ENCODE assay signal across 10 cellular contexts in genomic region chr12:110733089-110733715, GRCh38. TPM values are rescaled to one million over a fixed set of nuclear protein-coding genes. Genes with fewer than 3 reads are reported as not detected.
DNase-seq lines count a peak whose midpoint lies in the region; ATAC-seq and TF ChIP-seq lines count a peak whose summit lies in the region.
"Had no signal": no experiment of that assay in that cellular context is flagged by ENCODE, and none has a peak within 500 bp of the region (broad histone marks: within the 10 kb centered on the region; RNA-seq: fewer than 3 reads in every experiment).

No MANE protein-coding gene starts in this region.

- H3K36me3 Mint-ChIP-seq in activated naive CD4-positive, alpha-beta T cell treated with anti-CD3 and anti-CD28 coated beads, Interleukin-2, amount 50 U/mL, for 72 hours: peaks cover 0 to 59% of the 10 kb centered on the region in 2 donors
- peaks cover 79% of the 10 kb centered on the region for H3K36me3 Mint-ChIP-seq in activated B cell treated with CpG ODN at 0.5 μM for 24 hours (ENCODE audit: low read depth)

- peaks cover 72% of the 10 kb centered on the region for H3K4me1 Mint-ChIP-seq in activated B cell treated with CpG ODN at 0.5 μM for 24 hours

- no peaks in the 10 kb centered on the region for H3K9me3 Mint-ChIP-seq in activated naive CD4-positive, alpha-beta T cell treated with anti-CD3 and anti-CD28 coated beads, Interleukin-2, amount 50 U/mL, for 72 hours
- H3K9me3 Mint-ChIP-seq in activated B cell treated with CpG ODN at 0.5 μM for 24 hours: no peaks in the 10 kb centered on the region

- no peaks in the 10 kb centered on the region for H3K27me3 Mint-ChIP-seq in activated B cell treated with CpG ODN at 0.5 μM for 24 hours

- POLR2A ChIA-PET in activated B cell treated with CpG ODN at 0.5 μM for 24 hours (lab: Charles Lee): interaction anchor here (0.9 kb wide), 1 partner anchor 15 kb away, joined by 3 read pairs; no protein-coding TSS in a partner anchor

- H3K27ac Mint-ChIP-seq in activated naive CD4-positive, alpha-beta T cell treated with anti-CD3 and anti-CD28 coated beads, Interleukin-2, amount 50 U/mL, for 72 hours: peak overlapping the region; percentile 53 to 73
- peak overlapping the region; percentile 30 for H3K27ac Mint-ChIP-seq in activated B cell treated with CpG ODN at 0.5 μM for 24 hours

- ATAC-seq in activated naive CD4-positive, alpha-beta T cell treated with anti-CD3 and anti-CD28 coated beads, Interleukin-2, amount 50 U/mL, for 72 hours: no peak
- ATAC-seq in activated B cell treated with CpG ODN at 0.5 μM for 24 hours (ENCODE audit: low read depth): no peak

- H3K27me3 ChIP-seq in subcutaneous abdominal adipose tissue (ENCODE audit: control insufficient read depth in 5 of 5, insufficient read depth in 4 of 5, low read length in 5 of 5) (no peaks in the 10 kb centered on the region), colonic mucosa (no peaks in the 10 kb centered on the region)

- H3K27ac ChIP-seq in subcutaneous abdominal adipose tissue (ENCODE audit: low read depth, low read length): peak overlapping the region; percentile 29
- H3K27ac ChIP-seq in colonic mucosa: no peak overlapping the region
- H3K27ac ChIP-seq: prostate gland had no signal

- DNase-seq in activated naive CD4-positive, alpha-beta T cell treated with anti-CD3 and anti-CD28 coated beads, Interleukin-2, amount 50 U/mL, for 72 hours (ENCODE audit: low spot score in 2 of 2): no peak
- DNase-seq in activated naive CD4-positive, alpha-beta T cell treated with anti-CD3 and anti-CD28 coated beads, Interleukin-2, amount 50 U/mL, for 16 hours: no peak
- no peak for DNase-seq in activated B cell treated with CpG ODN at 0.5 μM for 24 hours
- peak; percentile 78 for DNase-seq in iris pigment epithelial cell (ENCODE audit: low read depth)
- DNase-seq in NCI-H526 treated with DMSO at 0.1 percent for 48 hours (lab: John Stamatoyannopoulos, UW): no peak
- no peak for DNase-seq in colonic mucosa
- DNase-seq in effector CD4-positive, alpha-beta T cell: no peak
- DNase-seq: NCI-H69 had no signal

- H3K9me3 ChIP-seq in subcutaneous abdominal adipose tissue (ENCODE audit: control insufficient read depth in 5 of 5, low read length in 5 of 5): no peaks in the 10 kb centered on the region
- H3K9me3 ChIP-seq in colonic mucosa: no peaks in the 10 kb centered on the region
- H3K9me3 ChIP-seq: prostate gland had no signal

- peak overlapping the region in 1 of 5 donors; percentile 6 for H3K4me3 ChIP-seq in subcutaneous abdominal adipose tissue (ENCODE audit: low read depth in 1 of 5, low read length in 5 of 5)
- H3K4me3 ChIP-seq in colonic mucosa: no peak overlapping the region
- H3K4me3 ChIP-seq: prostate gland had no signal

- H3K9ac ChIP-seq in subcutaneous abdominal adipose tissue (ENCODE audit: low read length in 5 of 5) (peak overlapping the region in 2 of 5 donors; percentile 20 to 43), colonic mucosa (ENCODE audit: low read depth in 2 of 2, low read length in 2 of 2) (no peak overlapping the region)

- intact Hi-C loops in activated B cell treated with CpG ODN at 0.5 μM for 24 hours (cut with micrococcal nuclease): loop anchor here (1.0 kb wide), 1 partner anchor 8 kb away; no protein-coding TSS in a partner anchor
- intact Hi-C loops in colonic mucosa (cut with DNase I): no loop called here

- CTCF ChIA-PET in activated B cell treated with CpG ODN at 0.5 μM for 24 hours (lab: Charles Lee): no interaction called here

- H3K4me1 ChIP-seq in subcutaneous abdominal adipose tissue (ENCODE audit: control insufficient read depth in 5 of 5, insufficient read depth in 5 of 5, low read length in 5 of 5) (peaks cover 2 to 30% (median 27%) of the 10 kb centered on the region in 5 donors), colonic mucosa (peaks cover 9% of the 10 kb centered on the region)
- H3K4me1 ChIP-seq: prostate gland had no signal

- TF ChIP-seq CTCF in activated B cell treated with CpG ODN at 0.5 μM for 24 hours (IDR thresholded peaks at IDR 0.05) (no peak), colonic mucosa (IDR thresholded peaks at IDR 0.05) (no peak)

- H3K36me3 ChIP-seq in subcutaneous abdominal adipose tissue (ENCODE audit: control insufficient read depth in 5 of 5, insufficient read depth in 5 of 5, low read length in 5 of 5) (peaks cover 27 to 51% (median 36%) of the 10 kb centered on the region in 5 donors), colonic mucosa (peaks cover 4% of the 10 kb centered on the region)
- H3K36me3 ChIP-seq: prostate gland had no signal

- H3K4me3 Mint-ChIP-seq in activated B cell treated with CpG ODN at 0.5 μM for 24 hours: no peak overlapping the region

RNA-seq across cellular contexts. Expression of gene PPP1CC, which starts 9.5 kb away (rescaled TPM):
- 100 to 1,000 TPM; 190 to 343 TPM for total RNA-seq in activated naive CD4-positive, alpha-beta T cell treated with anti-CD3 and anti-CD28 coated beads, Interleukin-2, amount 50 U/mL, for 72 hours
- total RNA-seq in activated B cell treated with CpG ODN at 0.5 μM for 24 hours (148 and 152 TPM in 2 replicates), colonic mucosa (100 to 1,000 TPM; 170 to 198 TPM)

RNA-seq across cellular contexts. Expression of gene HVCN1, which starts 44.3 kb away (rescaled TPM):
- 1 to 10 TPM; 2.8 to 6.3 TPM for total RNA-seq in activated naive CD4-positive, alpha-beta T cell treated with anti-CD3 and anti-CD28 coated beads, Interleukin-2, amount 50 U/mL, for 72 hours
- total RNA-seq in activated B cell treated with CpG ODN at 0.5 μM for 24 hours (80.7 and 83.9 TPM in 2 replicates), colonic mucosa (1 to 10 TPM; 1.5 to 2.1 TPM)

Comparison
In these comparisons a context has a peak if more than half of its experiments do, and no peak if none do; other contexts are left out.
1. RNA of gene HVCN1, which starts 44.3 kb away (total RNA-seq): 80.7 to 83.9 TPM in activated B cell treated with CpG ODN at 0.5 μM for 24 hours; 2.8 to 6.3 TPM in activated naive CD4-positive, alpha-beta T cell treated with anti-CD3 and anti-CD28 coated beads, Interleukin-2, amount 50 U/mL, for 72 hours and 1.5 to 2.1 TPM in colonic mucosa; every median in the first group is over 10 times any median in the second.